ENCODE assay signal across 8 cellular contexts in the genomic region with DNA sequence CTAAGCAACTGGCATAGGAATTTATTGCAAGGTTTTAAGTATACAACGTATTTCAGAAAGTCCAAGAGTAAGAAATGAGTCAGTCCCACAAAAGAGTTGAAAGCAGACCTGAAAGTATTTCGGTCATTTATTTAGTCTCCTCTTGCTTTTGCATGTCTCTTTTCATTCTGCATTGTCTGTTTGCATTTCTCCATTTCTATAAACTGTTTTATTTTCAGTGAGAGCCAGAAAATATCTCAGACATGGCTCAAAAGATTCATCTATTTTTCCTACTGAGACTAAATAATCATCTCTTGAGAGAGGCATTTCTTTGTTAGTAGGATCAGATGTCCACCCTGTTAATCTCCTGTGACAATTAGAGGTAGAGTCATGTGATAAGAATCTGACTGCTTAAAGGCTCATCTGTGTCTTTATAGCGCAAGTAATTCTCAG.
DNase-seq lines count a peak whose midpoint lies in the region; ATAC-seq and TF ChIP-seq lines count a peak whose summit lies in the region.

No MANE protein-coding gene starts in this region.

- peak overlapping the region; percentile 18 to 86 (median 19) for H3K27ac Mint-ChIP-seq in nephron
- no peak overlapping the region for H3K27ac Mint-ChIP-seq in activated CD4-positive, alpha-beta T cell treated with anti-CD3 and anti-CD28 coated beads, Interleukin-2, amount 10 ng/mL, durations not matched to agents 24 days and 14 days

- no peaks in the 10 kb centered on the region for H3K9me3 Mint-ChIP-seq in nephron
- no peaks in the 10 kb centered on the region for H3K9me3 Mint-ChIP-seq in activated CD4-positive, alpha-beta T cell treated with anti-CD3 and anti-CD28 coated beads, Interleukin-2, amount 10 ng/mL, durations not matched to agents 24 days and 14 days

- no peak overlapping the region for H3K4me3 Mint-ChIP-seq in nephron
- H3K4me3 Mint-ChIP-seq in activated CD4-positive, alpha-beta T cell treated with anti-CD3 and anti-CD28 coated beads, Interleukin-2, amount 10 ng/mL, durations not matched to agents 24 days and 14 days = no peak overlapping the region

- no peak for DNase-seq in NK-92 treated with Interleukin-12 subunit alpha and Interleukin-12 subunit beta, amount 100 ng/mL, for 24 hours (lab: John Stamatoyannopoulos, UW)
- no peak for DNase-seq in activated CD4-positive, alpha-beta T cell treated with anti-CD3 and anti-CD28 coated beads, Interleukin-2, amount 10 ng/mL, durations not matched to agents 24 days and 14 days
- no peak for DNase-seq in ACHN
- no peak for DNase-seq in stimulated activated CD4-positive, alpha-beta T cell treated with anti-CD3 and anti-CD28 coated beads, Interleukin-2, amount 100 ng/mL, for 48 hours

- no peak for TF ChIP-seq CTCF in nephron (IDR thresholded peaks at IDR 0.05; ENCODE audit: unreplicated experiment in 3 of 3)

- no peaks in the 10 kb centered on the region for H3K36me3 Mint-ChIP-seq in nephron (ENCODE audit: low read depth)
- no peaks in the 10 kb centered on the region for H3K36me3 Mint-ChIP-seq in activated CD4-positive, alpha-beta T cell treated with anti-CD3 and anti-CD28 coated beads, Interleukin-2, amount 10 ng/mL, durations not matched to agents 24 days and 14 days (ENCODE audit: low read depth)

- ATAC-seq in GM19025 (IDR thresholded peaks at IDR 0.05; ENCODE audit: low read depth, unreplicated experiment) = peak; percentile 74
- ATAC-seq in HG02642 (IDR thresholded peaks at IDR 0.05; ENCODE audit: poor library complexity, unreplicated experiment) = peak; percentile 88
- peak; percentile 81 for ATAC-seq in HG03575 (IDR thresholded peaks at IDR 0.05; ENCODE audit: extremely low read depth, insufficient number of reproducible peaks, low FRiP score, unreplicated experiment)

- in situ Hi-C loops in ACHN (cut with HindIII; ENCODE audit: low pct_ligation_motif_present, low pct_unique_long_range_greater_than_20kb, low sequenced_read_pairs) = no loop called here

- intact Hi-C loops in activated CD4-positive, alpha-beta T cell treated with anti-CD3 and anti-CD28 coated beads, Interleukin-2, amount 10 ng/mL, durations not matched to agents 24 days and 14 days (cut with micrococcal nuclease) = no loop called here

- peaks cover 11% of the 10 kb centered on the region for H3K4me1 Mint-ChIP-seq in nephron
- H3K4me1 Mint-ChIP-seq in activated CD4-positive, alpha-beta T cell treated with anti-CD3 and anti-CD28 coated beads, Interleukin-2, amount 10 ng/mL, durations not matched to agents 24 days and 14 days = no peaks in the 10 kb centered on the region

- no peaks in the 10 kb centered on the region for H3K27me3 Mint-ChIP-seq in nephron (ENCODE audit: low read depth)
- H3K27me3 Mint-ChIP-seq in activated CD4-positive, alpha-beta T cell treated with anti-CD3 and anti-CD28 coated beads, Interleukin-2, amount 10 ng/mL, durations not matched to agents 24 days and 14 days = no peaks in the 10 kb centered on the region
